In the genomic region with DNA sequence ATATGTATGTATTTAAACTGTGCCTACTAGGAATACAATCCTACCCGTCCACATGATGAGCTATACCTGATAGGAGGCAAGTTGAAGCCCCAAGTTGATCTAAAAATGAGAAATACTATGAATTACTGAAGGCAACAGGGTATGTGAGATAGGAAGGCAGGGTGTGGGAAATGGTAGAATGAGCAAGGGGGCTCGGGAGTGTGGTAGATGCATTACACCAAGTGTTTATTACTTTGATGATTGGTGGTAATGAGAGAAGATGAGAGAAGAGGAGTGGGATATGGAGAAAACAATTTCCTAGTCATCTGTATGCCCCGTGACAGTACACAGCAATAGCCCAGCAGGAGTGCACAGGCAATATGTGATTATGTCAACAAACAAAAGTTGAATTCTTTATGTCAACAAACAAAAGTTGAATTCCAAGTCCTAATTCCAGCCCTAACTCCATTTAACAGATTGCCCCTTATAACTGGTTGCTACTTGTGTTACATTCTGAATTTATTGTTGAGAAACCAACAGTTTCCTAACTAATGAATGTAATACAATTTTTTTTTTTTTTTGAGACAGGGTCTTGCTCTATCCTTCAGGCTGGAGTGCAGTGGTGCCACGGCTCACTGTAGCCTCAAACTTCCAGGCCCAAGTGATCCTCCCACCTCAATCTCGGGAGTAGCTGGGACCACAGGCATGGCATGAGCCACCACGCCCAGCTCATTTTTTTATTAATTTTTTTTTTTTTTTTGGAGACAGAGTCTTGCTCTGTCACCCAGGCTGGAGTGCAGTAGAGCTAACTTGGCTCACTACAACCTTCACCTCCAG, we compare ENCODE assay signal across 21 cellular contexts. TPM values are rescaled to one million over a fixed set of nuclear protein-coding genes. Genes with fewer than 3 reads are reported as not detected.
DNase-seq lines count a peak whose midpoint lies in the region; ATAC-seq and TF ChIP-seq lines count a peak whose summit lies in the region.
"Had no signal": no experiment of that assay in that cellular context is flagged by ENCODE, and none has a peak within 500 bp of the region (broad histone marks: within the 10 kb centered on the region; RNA-seq: fewer than 3 reads in every experiment).

No MANE protein-coding gene starts in this region.

- no peaks in the 10 kb centered on the region for H3K9me3 Mint-ChIP-seq in memory B cell
- H3K9me3 Mint-ChIP-seq: activated CD4-positive, alpha-beta T cell treated with anti-CD3 and anti-CD28 coated beads, Interleukin-2, amount 10 ng/mL, durations not matched to agents 24 days and 14 days; CD14-positive monocyte; stimulated activated naive CD8-positive, alpha-beta T cell treated with anti-CD3 and anti-CD28 coated beads, Interleukin-15, Interleukin-2, amounts not matched to agents 100 ng/mL and 50 ng/mL, for 24 hours had no signal

- POLR2A ChIA-PET in HEK293T (lab: Yijun Ruan, JAX) = interaction anchor here (0.7 to 2.5 kb wide), 2 partner anchors 72 to 1545 kb away, joined by 4 to 7 read pairs; partner anchors contain the start of genes C12orf57 and RNU7-1

- H3K27me3 Mint-ChIP-seq in memory B cell = no peaks in the 10 kb centered on the region
- H3K27me3 Mint-ChIP-seq: activated CD4-positive, alpha-beta T cell treated with anti-CD3 and anti-CD28 coated beads, Interleukin-2, amount 10 ng/mL, durations not matched to agents 24 days and 14 days; stimulated activated naive CD8-positive, alpha-beta T cell treated with anti-CD3 and anti-CD28 coated beads, Interleukin-15, Interleukin-2, amounts not matched to agents 100 ng/mL and 50 ng/mL, for 24 hours had no signal

- ATAC-seq in body of pancreas (no peak), memory B cell (ENCODE audit: low read depth) (no peak), GM18858 (IDR thresholded peaks at IDR 0.05; ENCODE audit: unreplicated experiment) (no peak)
- ATAC-seq: heart left ventricle had no signal

- peaks cover 25% of the 10 kb centered on the region for H3K4me1 Mint-ChIP-seq in memory B cell

- DNase-seq in HEK293T (ENCODE audit: extremely low spot score) (no peak), body of pancreas (no peak), memory B cell (ENCODE audit: low spot score in 2 of 2) (no peak), SKM-1 (lab: John Stamatoyannopoulos, UW; ENCODE audit: unreplicated experiment) (no peak), ureter (ENCODE audit: low spot score) (no peak)
- no peak for DNase-seq in stimulated activated CD4-positive, alpha-beta T cell treated with anti-CD3 and anti-CD28 coated beads, Interleukin-15, amount 100 ng/mL, for 24 hours
- DNase-seq: activated CD4-positive, alpha-beta T cell treated with anti-CD3 and anti-CD28 coated beads, Interleukin-2, amount 10 ng/mL, durations not matched to agents 24 days and 14 days; activated gamma-delta T cell; aorta; cerebellar nuclear complex; DMS153; heart left ventricle; KG1; NCI-H1092; NCI-H2081; stimulated activated CD4-positive, alpha-beta T cell treated with anti-CD3 and anti-CD28 coated beads, Interleukin-2, amount 100 ng/mL, for 24 hours; upper lobe of left lung had no signal

- H3K27ac Mint-ChIP-seq in memory B cell = peak overlapping the region; percentile 1
- H3K27ac Mint-ChIP-seq: activated CD4-positive, alpha-beta T cell treated with anti-CD3 and anti-CD28 coated beads, Interleukin-2, amount 10 ng/mL, durations not matched to agents 24 days and 14 days; stimulated activated naive CD8-positive, alpha-beta T cell treated with anti-CD3 and anti-CD28 coated beads, Interleukin-15, Interleukin-2, amounts not matched to agents 100 ng/mL and 50 ng/mL, for 24 hours had no signal

- H3K27me3 ChIP-seq in body of pancreas = no peaks in the 10 kb centered on the region
- H3K27me3 ChIP-seq: heart left ventricle, upper lobe of left lung had no signal

- intact Hi-C loops in body of pancreas (cut with DNase I) = no loop called here

- H3K27ac ChIP-seq in 22Rv1 (peak overlapping the region; percentile 9; the same call in 1 of the 2 replicates), body of pancreas (peak overlapping the region in 3 of 4 donors; percentile 82 to 93 (median 92))
- H3K27ac ChIP-seq: heart left ventricle had no signal

- no peak for TF ChIP-seq CTCF in 22Rv1 (IDR thresholded peaks at IDR 0.05)
- TF ChIP-seq CTCF in body of pancreas (IDR thresholded peaks at IDR 0.05) = no peak

- WGBS in body of pancreas, 2 donors = 54 to 63% methylated on average over 6 of the region's 6 CpGs

- CTCF ChIA-PET in HEK293T (lab: Yijun Ruan, JAX) = no interaction called here

- H3K4me3 ChIP-seq in body of pancreas = no peak overlapping the region
- H3K4me3 ChIP-seq: heart left ventricle had no signal

- H3K4me1 ChIP-seq in body of pancreas = peaks cover 33% of the 10 kb centered on the region

- no peak for TF ChIP-seq POLR2A in body of pancreas (IDR thresholded peaks at IDR 0.05)

- no peaks in the 10 kb centered on the region for H3K36me3 ChIP-seq in body of pancreas (replicated peaks in 1 of 2; ENCODE audit: insufficient read depth in 1 of 2, low read depth in 2 of 2)

- H3K36me3 Mint-ChIP-seq in memory B cell = peaks cover 5% of the 10 kb centered on the region

- H3K4me3 Mint-ChIP-seq in memory B cell = no peak overlapping the region
- H3K4me3 Mint-ChIP-seq: CD14-positive monocyte had no signal

- no peaks in the 10 kb centered on the region for H3K9me3 ChIP-seq in body of pancreas
- H3K9me3 ChIP-seq: heart left ventricle, upper lobe of left lung had no signal

TF ChIP-seq in HEK293T, 16 proteins besides CTCF, POLR2A, EP300 and RAD21:
- no peak for TF ChIP-seq BHLHE40 (IDR thresholded peaks at IDR 0.05; ENCODE audit: borderline replicate concordance)
- TF ChIP-seq ZNF384 (IDR thresholded peaks at IDR 0.05) = 0 out of 2 replicates have a peak, but pooled peaks have one; percentile 46
- TF ChIP-seq FOXA1 (IDR thresholded peaks at IDR 0.05) = peak; percentile 55; the same call in 1 of the 2 replicates
- no peak for TF ChIP-seq SUZ12 (IDR thresholded peaks at IDR 0.05)

RNA-seq across cellular contexts. Expression of gene LPCAT3, which starts 2.5 kb away (rescaled TPM):
- 10 to 100 TPM; 21.5 to 39.6 TPM for total RNA-seq in body of pancreas
- total RNA-seq in ureter = 95.9 TPM

RNA-seq across cellular contexts. Expression of gene C1S, which starts 44.8 kb away (rescaled TPM):
- total RNA-seq in body of pancreas (100 to 1,000 TPM; 105 to 157 TPM), ureter (293 TPM)

RNA-seq across cellular contexts. Expression of gene EMG1, which starts 45.0 kb away (rescaled TPM):
- total RNA-seq in body of pancreas (10 to 100 TPM in 1 of 2 donors, 1 to 10 TPM in 1; 8.3 to 15.5 TPM), ureter (68.0 TPM)

RNA-seq across cellular contexts. Expression of gene PHB2, which starts 45.3 kb away (rescaled TPM):
- total RNA-seq in body of pancreas (100 to 1,000 TPM in 1 of 2 donors, 10 to 100 TPM in 1; 83.4 to 125 TPM), ureter (221 TPM)
